In the genomic region with DNA sequence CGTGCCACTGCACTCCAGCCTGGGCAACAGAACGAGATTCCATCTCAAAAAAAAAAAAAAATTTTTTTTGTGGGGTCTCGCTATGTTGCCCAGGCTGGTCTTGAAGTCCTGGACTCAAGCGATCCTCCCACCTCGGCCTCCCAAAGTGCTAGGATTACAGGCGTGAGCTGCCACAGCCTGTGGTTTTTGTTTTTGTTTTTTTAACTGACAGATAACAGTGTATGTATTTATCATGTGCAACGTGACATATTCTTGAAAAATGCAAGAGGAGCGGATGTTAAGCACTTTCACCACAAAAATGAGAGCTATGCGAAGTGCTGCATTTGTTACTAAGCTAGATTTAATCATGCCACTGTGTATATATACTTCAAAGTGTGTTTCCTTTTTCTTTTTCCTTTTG, we compare ENCODE assay signal across 12 cellular contexts. TPM values are rescaled to one million over a fixed set of nuclear protein-coding genes. Genes with fewer than 3 reads are reported as not detected.
A peak's percentile ranks its signal among the peaks of the same experiment; 100 is the strongest.
DNase-seq lines count a peak whose midpoint lies in the region; ATAC-seq, FAIRE-seq and TF ChIP-seq lines count a peak whose summit lies in the region.
"Had no signal": no experiment of that assay in that cellular context is flagged by ENCODE, and none has a peak within 500 bp of the region (broad histone marks: within the 10 kb centered on the region; RNA-seq: fewer than 3 reads in every experiment).

No MANE protein-coding gene starts in this region.

- no peak overlapping the region for H3K27ac Mint-ChIP-seq in activated T-helper 1 cell treated with anti-CD3 and anti-CD28 coated beads, Interleukin-12 subunit alpha, Interleukin-12 subunit beta, Interleukin-2, Interleukin-4 antibody, amounts not matched to agents 30 ng/mL and 10 ng/mL and 1 ng/mL, durations not matched to agents 14 hours and 24 hours and 36 hours

- H3K4me1 Mint-ChIP-seq in activated T-helper 1 cell treated with anti-CD3 and anti-CD28 coated beads, Interleukin-12 subunit alpha, Interleukin-12 subunit beta, Interleukin-2, Interleukin-4 antibody, amounts not matched to agents 30 ng/mL and 10 ng/mL and 1 ng/mL, durations not matched to agents 14 hours and 24 hours and 36 hours (ENCODE audit: low read depth), result peaks cover 26% of the 10 kb centered on the region

- CTCF ChIA-PET in K562 (lab: Yijun Ruan, JAX; ENCODE audit: low intra/inter-chr PET ratio), result interaction anchor here (0.6 kb wide), 1 partner anchor 81 kb away, joined by 4 read pairs; no protein-coding TSS in a partner anchor

- no TSS peak for BruUV-seq in K562 (replicated peaks; lab: Mats Ljungman, UMichigan)

- H3K4me1 ChIP-seq in K562 (replicated peaks in 1 of 2; ENCODE audit: control insufficient read depth in 2 of 2, insufficient read depth in 2 of 2, low read length in 2 of 2) (peaks cover 5 to 18% of the 10 kb centered on the region in 2 experiments; a peak in 4 of 5 replicates), mesodermal cell (ENCODE audit: control insufficient read depth, insufficient read depth, low read length, poor library complexity, severe bottlenecking) (peaks cover 11% of the 10 kb centered on the region)

- no peak for TF ChIP-seq POLR2A in K562 (conservative IDR thresholded peaks at IDR 0.05)
- TF ChIP-seq POLR2A in GM12891 (IDR thresholded peaks at IDR 0.05; ENCODE audit: low read depth, low read length), result no peak

- no peaks in the 10 kb centered on the region for H3K27me3 ChIP-seq in K562 (ENCODE audit: control insufficient read depth in 2 of 2, insufficient read depth in 2 of 2, low read length in 2 of 2)
- H3K27me3 ChIP-seq: tibial nerve had no signal

- H3K9me3 Mint-ChIP-seq in activated T-helper 1 cell treated with anti-CD3 and anti-CD28 coated beads, Interleukin-12 subunit alpha, Interleukin-12 subunit beta, Interleukin-2, Interleukin-4 antibody, amounts not matched to agents 30 ng/mL and 10 ng/mL and 1 ng/mL, durations not matched to agents 14 hours and 24 hours and 36 hours, result no peaks in the 10 kb centered on the region
- H3K9me3 Mint-ChIP-seq: IgD-negative memory B cell had no signal

- peaks cover 3% of the 10 kb centered on the region for H3K9me1 ChIP-seq in K562 (ENCODE audit: control insufficient read depth, insufficient read depth, low read length)

- H3K4me3 Mint-ChIP-seq in activated T-helper 1 cell treated with anti-CD3 and anti-CD28 coated beads, Interleukin-12 subunit alpha, Interleukin-12 subunit beta, Interleukin-2, Interleukin-4 antibody, amounts not matched to agents 30 ng/mL and 10 ng/mL and 1 ng/mL, durations not matched to agents 14 hours and 24 hours and 36 hours, result no peak overlapping the region

- no peak for TF ChIP-seq RAD21 in K562 (CRISPR knock-in tag; conservative IDR thresholded peaks at IDR 0.05 in 1 of 2, IDR thresholded peaks at IDR 0.05 in 1 of 2)

- TF ChIP-seq EP300 in K562 (IDR thresholded peaks at IDR 0.05; ENCODE audit: low read length), result no peak

- no peaks in the 10 kb centered on the region for H3K9me3 ChIP-seq in K562 (replicated peaks; ENCODE audit: control insufficient read depth, insufficient read depth, low read depth, low read length)
- no peaks in the 10 kb centered on the region for H3K9me3 ChIP-seq in mesodermal cell (ENCODE audit: control insufficient read depth, low read length)
- H3K9me3 ChIP-seq: tibial nerve had no signal

- TF ChIP-seq CTCF in AG10803 (conservative IDR thresholded peaks at IDR 0.05; ENCODE audit: low read length) (no peak), K562 (IDR thresholded peaks at IDR 0.05 in 2 of 3, conservative IDR thresholded peaks at IDR 0.05 in 1 of 3; ENCODE audit: insufficient read depth in 2 of 3, low read depth in 1 of 3, low read length in 3 of 3) (no peak)

- H3K9ac ChIP-seq in K562 (ENCODE audit: insufficient read depth in 1 of 2, low read depth in 2 of 2, low read length in 2 of 2), result no peak overlapping the region

- no peak overlapping the region for H3K4me2 ChIP-seq in K562 (ENCODE audit: insufficient read depth, low read length)

- 0 out of 2 replicates have a peak, but pooled peaks cover 3% of the 10 kb centered on the region for H4K20me1 ChIP-seq in K562 (replicated peaks; ENCODE audit: control insufficient read depth, insufficient read depth, low read length)

- POLR2A ChIA-PET in K562 (lab: Yijun Ruan, JAX), result no interaction called here

- no peak for ATAC-seq in K562

- H3K27ac ChIP-seq in K562 (ENCODE audit: extremely low read depth, low read depth, low read length) (no peak overlapping the region), mesodermal cell (ENCODE audit: low read depth, low read length, severe bottlenecking) (peak overlapping the region; percentile 29)
- H3K27ac ChIP-seq: tibial nerve had no signal

- H3K27me3 Mint-ChIP-seq in activated T-helper 1 cell treated with anti-CD3 and anti-CD28 coated beads, Interleukin-12 subunit alpha, Interleukin-12 subunit beta, Interleukin-2, Interleukin-4 antibody, amounts not matched to agents 30 ng/mL and 10 ng/mL and 1 ng/mL, durations not matched to agents 14 hours and 24 hours and 36 hours (ENCODE audit: insufficient read depth), result no peaks in the 10 kb centered on the region
- H3K27me3 Mint-ChIP-seq: IgD-negative memory B cell had no signal

- WGBS in K562 (ENCODE audit: insufficient coverage, low coverage, missing lambda C conversion rate), result 83% methylated on average over 9 of the region's 9 CpGs
- WGBS in mesodermal cell (ENCODE audit: insufficient coverage in 2 of 2), 2 experiments, result 96 to 100% methylated on average over 6 to 7 of the region's 9 CpGs

- intact Hi-C loops in K562 (cut with micrococcal nuclease), result no loop called here
- intact Hi-C loops in activated T-helper 1 cell treated with anti-CD3 and anti-CD28 coated beads, Interleukin-12 subunit alpha, Interleukin-12 subunit beta, Interleukin-2, Interleukin-4 antibody, amounts not matched to agents 30 ng/mL and 10 ng/mL and 1 ng/mL, durations not matched to agents 14 hours and 24 hours and 36 hours (cut with micrococcal nuclease), result loop anchor here (5.0 kb wide), 1 partner anchor 200 kb away; no protein-coding TSS in a partner anchor

- peak; percentile 86 for DNase-seq in AG10803 (ENCODE audit: low read depth)
- peak; percentile 90 for DNase-seq in HS-27A (ENCODE audit: low read depth)
- no peak for DNase-seq in K562 (ENCODE audit: extremely low read depth in 1 of 4, low spot score in 3 of 4)
- DNase-seq in activated T-helper 1 cell treated with anti-CD3 and anti-CD28 coated beads, Interleukin-12 subunit alpha, Interleukin-12 subunit beta, Interleukin-2, Interleukin-4 antibody, amounts not matched to agents 30 ng/mL and 10 ng/mL and 1 ng/mL, durations not matched to agents 14 hours and 24 hours and 36 hours (ENCODE audit: low spot score), result no peak
- DNase-seq in GM12891 (ENCODE audit: insufficient read length, low spot score), result no peak
- DNase-seq in activated gamma-delta T cell (lab: John Stamatoyannopoulos, UW), result no peak
- no peak for DNase-seq in UCSD-AML1 (lab: John Stamatoyannopoulos, UW; ENCODE audit: unreplicated experiment)
- DNase-seq: activated gamma-delta T cell treated with Interleukin-2 at 50 U/mL for 16 hours, midbrain had no signal

- H3K36me3 ChIP-seq in K562 (ENCODE audit: control insufficient read depth, insufficient read depth, low read length), result no peaks in the 10 kb centered on the region
- H3K36me3 ChIP-seq in mesodermal cell (ENCODE audit: control insufficient read depth, insufficient read depth, low read length), result peaks cover 17% of the 10 kb centered on the region

- in situ Hi-C loops in K562 (cut with MboI), result no loop called here

- FAIRE-seq in K562 (lab: Jason Lieb, UNC) (no peak), GM12891 (lab: Jason Lieb, UNC) (no peak)

- H2AFZ ChIP-seq in K562 (ENCODE audit: low read depth, low read length), result no peak overlapping the region

- H3K36me3 Mint-ChIP-seq in activated T-helper 1 cell treated with anti-CD3 and anti-CD28 coated beads, Interleukin-12 subunit alpha, Interleukin-12 subunit beta, Interleukin-2, Interleukin-4 antibody, amounts not matched to agents 30 ng/mL and 10 ng/mL and 1 ng/mL, durations not matched to agents 14 hours and 24 hours and 36 hours (ENCODE audit: low read depth), result peaks cover 10% of the 10 kb centered on the region

- H3K4me3 ChIP-seq in AG10803 (ENCODE audit: low read length) (no peak overlapping the region), K562 (no peak overlapping the region), mesodermal cell (ENCODE audit: extremely low read depth, insufficient read depth, low read length, poor library complexity, severe bottlenecking) (no peak overlapping the region)
- H3K4me3 ChIP-seq: tibial nerve had no signal

- peaks cover 23% of the 10 kb centered on the region for H3K79me2 ChIP-seq in K562 (ENCODE audit: control insufficient read depth, insufficient read depth, low read length)

TF ChIP-seq in K562, 482 proteins besides CTCF, POLR2A, EP300 and RAD21 (continues in another document):
- TF ChIP-seq ZNF766 (CRISPR knock-in tag; conservative IDR thresholded peaks at IDR 0.05) (no peak), MAFG (tag; conservative IDR thresholded peaks at IDR 0.05) (no peak)

TF ChIP-seq in GM12891, 5 proteins besides CTCF, POLR2A, EP300 and RAD21 (continues in another document):
- TF ChIP-seq PAX5 (IDR thresholded peaks at IDR 0.05; ENCODE audit: insufficient read depth, low read length, severe bottlenecking), result no peak
- no peak for TF ChIP-seq POLR2AphosphoS5 (IDR thresholded peaks at IDR 0.05; ENCODE audit: low read depth, low read length)

RNA-seq across cellular contexts. Expression of a gene that starts 49.0 kb away (rescaled TPM):
- total RNA-seq in K562 (2011; cell fraction: chromatin; rRNA removed; ENCODE audit: low replicate concordance), result 9.6 and 25.5 TPM in 2 replicates
- total RNA-seq in K562 (2011; cell fraction: nucleolus; rRNA removed), result 16.8 and 21.5 TPM in 2 replicates
- 11.7 and 12.4 TPM in 2 replicates for total RNA-seq in K562 (2011; cell fraction: nucleoplasm; rRNA removed)
- total RNA-seq in K562 (2014; rRNA removed), result 11.4 and 13.8 TPM in 2 replicates
- 0.91 and 2.6 TPM in 2 replicates for total RNA-seq in K562 (2014; rRNA removed; fragmentation: Illumina TruSeq; extraction: Trizol)
- total RNA-seq in K562 (2015; rRNA removed; fragmentation: Illumina TruSeq; extraction: Trizol), result 6.8 and 7.7 TPM in 2 replicates
- 14.9 and 16.5 TPM in 2 replicates for total RNA-seq in K562 (2021)
- polyA plus RNA-seq in K562 (2011; rRNA removed), result 2.8 and 4.0 TPM in 2 replicates
- polyA plus RNA-seq in K562 (2011; cell fraction: cytosol; rRNA removed), result 4.3 and 7.7 TPM in 2 replicates
- 9.9 and 16.4 TPM in 2 replicates for polyA plus RNA-seq in K562 (2011; cell fraction: nucleus; rRNA removed)
- polyA plus RNA-seq in K562 (2012), result 9.8 and 15.1 TPM in 2 replicates
- 4.5 and 5.7 TPM in 2 replicates for polyA plus RNA-seq in K562 (2014; fragmentation: Illumina TruSeq; extraction: Trizol)
- under 1 TPM; 0.04 to 0.20 TPM for polyA plus RNA-seq in K562 (2014; fragmentation: Nextera tagmentation; extraction: Ambion mirVana)
- polyA plus RNA-seq in K562 (2014; rRNA removed), result 6.8 TPM in 2 replicates
- polyA minus RNA-seq in K562 (2011; rRNA and poly(A)+ RNA removed), result 4.0 and 5.1 TPM in 2 replicates
- 9.3 and 10.7 TPM in 2 replicates for polyA minus RNA-seq in K562 (2011; cell fraction: cytosol; rRNA and poly(A)+ RNA removed)
- 5.1 and 9.9 TPM in 2 replicates for polyA minus RNA-seq in K562 (2011; cell fraction: nucleus; rRNA and poly(A)+ RNA removed)
- 20.6 TPM for polyA plus RNA-seq in mesodermal cell (2013, experiment 1 of 2)
- 19.5 TPM for polyA plus RNA-seq in mesodermal cell (2013, experiment 2 of 2)
- total RNA-seq in activated T-helper 1 cell treated with anti-CD3 and anti-CD28 coated beads, Interleukin-12 subunit alpha, Interleukin-12 subunit beta, Interleukin-2, Interleukin-4 antibody, amounts not matched to agents 30 ng/mL and 10 ng/mL and 1 ng/mL, durations not matched to agents 14 hours and 24 hours and 36 hours, result 29.3 and 30.5 TPM in 2 replicates
- 14.0 TPM for polyA plus RNA-seq in GM12891 (2012; ENCODE audit: low read depth, missing spikeins)

Comparison
In these comparisons a context has a peak if more than half of its experiments do, and no peak if none do; other contexts are left out.
1. DNase-seq: peak in AG10803 (single experiment) and HS-27A (single experiment); none in K562 (0 of 4), activated T-helper 1 cell treated with anti-CD3 and anti-CD28 coated beads, Interleukin-12 subunit alpha, Interleukin-12 subunit beta, Interleukin-2, Interleukin-4 antibody, amounts not matched to agents 30 ng/mL and 10 ng/mL and 1 ng/mL, durations not matched to agents 14 hours and 24 hours and 36 hours (single experiment), GM12891 (single experiment), activated gamma-delta T cell (single experiment) and UCSD-AML1 (single experiment).